In the genomic region with DNA sequence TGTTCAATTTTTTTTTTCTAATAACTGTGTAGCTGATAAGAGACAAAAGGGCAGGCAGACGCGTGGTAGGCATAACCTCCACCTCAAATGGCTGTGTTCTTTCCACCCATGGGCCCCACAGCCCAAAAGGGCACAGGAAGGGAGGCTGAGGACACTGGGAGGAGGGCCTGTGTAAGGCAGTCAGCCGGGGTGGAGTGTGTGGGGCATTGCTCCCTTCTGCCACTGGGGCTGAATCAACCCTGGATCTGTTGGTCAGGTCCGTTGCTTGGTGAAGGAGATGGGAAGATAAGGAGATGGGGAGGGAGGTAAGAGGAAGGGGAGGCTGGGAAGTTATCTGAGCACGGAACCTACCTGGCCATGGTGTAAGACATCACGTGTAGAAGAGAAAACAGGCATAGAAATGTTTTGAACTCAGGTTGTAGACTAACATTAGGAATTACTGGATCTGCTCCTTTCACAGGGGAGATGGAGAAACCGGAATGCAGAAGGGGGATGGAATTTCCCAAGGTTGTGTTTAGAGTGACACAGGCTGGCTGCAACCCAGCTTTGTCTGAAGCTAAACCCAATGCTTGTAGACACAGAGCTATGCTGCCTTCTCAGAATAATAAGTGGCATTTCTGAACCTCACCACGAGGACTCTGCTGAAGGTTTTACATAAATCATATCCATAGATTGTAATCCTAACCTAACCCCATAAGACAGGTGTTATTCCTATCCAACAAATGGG, we compare ENCODE assay signal across 2 cellular contexts.
TF ChIP-seq lines count a peak whose summit lies in the region.

No MANE protein-coding gene starts in this region.

TF ChIP-seq in HCT116, 20 proteins besides CTCF, POLR2A, EP300 and RAD21:
- TF ChIP-seq JUND (IDR thresholded peaks at IDR 0.05) (no peak), FOSL1 (IDR thresholded peaks at IDR 0.05; ENCODE audit: low read depth) (no peak), CEBPB (IDR thresholded peaks at IDR 0.05; ENCODE audit: low read depth) (no peak), ZNF274 (IDR thresholded peaks at IDR 0.05; ENCODE audit: low read depth, low read length) (no peak), SIN3A (IDR thresholded peaks at IDR 0.05; ENCODE audit: low read depth) (no peak), POLR2AphosphoS5 (IDR thresholded peaks at IDR 0.05; ENCODE audit: low read depth, low read length) (no peak), ZFX (IDR thresholded peaks at IDR 0.05) (no peak), EGR1 (IDR thresholded peaks at IDR 0.05; ENCODE audit: low read depth) (no peak), TCF7L2 (IDR thresholded peaks at IDR 0.05; ENCODE audit: borderline replicate concordance, extremely low read depth, insufficient read depth, insufficient read length) (no peak), SRF (IDR thresholded peaks at IDR 0.05; ENCODE audit: low read depth) (no peak)
- TF ChIP-seq, protein P1, sequence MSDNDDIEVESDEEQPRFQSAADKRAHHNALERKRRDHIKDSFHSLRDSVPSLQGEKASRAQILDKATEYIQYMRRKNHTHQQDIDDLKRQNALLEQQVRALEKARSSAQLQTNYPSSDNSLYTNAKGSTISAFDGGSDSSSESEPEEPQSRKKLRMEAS (IDR thresholded peaks at IDR 0.05): no peak
- TF ChIP-seq, protein P2, sequence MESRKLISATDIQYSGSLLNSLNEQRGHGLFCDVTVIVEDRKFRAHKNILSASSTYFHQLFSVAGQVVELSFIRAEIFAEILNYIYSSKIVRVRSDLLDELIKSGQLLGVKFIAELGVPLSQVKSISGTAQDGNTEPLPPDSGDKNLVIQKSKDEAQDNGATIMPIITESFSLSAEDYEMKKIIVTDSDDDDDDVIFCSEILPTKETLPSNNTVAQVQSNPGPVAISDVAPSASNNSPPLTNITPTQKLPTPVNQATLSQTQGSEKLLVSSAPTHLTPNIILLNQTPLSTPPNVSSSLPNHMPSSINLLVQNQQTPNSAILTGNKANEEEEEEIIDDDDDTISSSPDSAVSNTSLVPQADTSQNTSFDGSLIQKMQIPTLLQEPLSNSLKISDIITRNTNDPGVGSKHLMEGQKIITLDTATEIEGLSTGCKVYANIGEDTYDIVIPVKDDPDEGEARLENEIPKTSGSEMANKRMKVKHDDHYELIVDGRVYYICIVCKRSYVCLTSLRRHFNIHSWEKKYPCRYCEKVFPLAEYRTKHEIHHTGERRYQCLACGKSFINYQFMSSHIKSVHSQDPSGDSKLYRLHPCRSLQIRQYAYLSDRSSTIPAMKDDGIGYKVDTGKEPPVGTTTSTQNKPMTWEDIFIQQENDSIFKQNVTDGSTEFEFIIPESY (IDR thresholded peaks at IDR 0.05; ENCODE audit: extremely low read depth, insufficient replicate concordance, low read length): no peak
- TF ChIP-seq, protein P3, sequence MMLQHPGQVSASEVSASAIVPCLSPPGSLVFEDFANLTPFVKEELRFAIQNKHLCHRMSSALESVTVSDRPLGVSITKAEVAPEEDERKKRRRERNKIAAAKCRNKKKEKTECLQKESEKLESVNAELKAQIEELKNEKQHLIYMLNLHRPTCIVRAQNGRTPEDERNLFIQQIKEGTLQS (IDR thresholded peaks at IDR 0.05): no peak
- TF ChIP-seq, protein P4, sequence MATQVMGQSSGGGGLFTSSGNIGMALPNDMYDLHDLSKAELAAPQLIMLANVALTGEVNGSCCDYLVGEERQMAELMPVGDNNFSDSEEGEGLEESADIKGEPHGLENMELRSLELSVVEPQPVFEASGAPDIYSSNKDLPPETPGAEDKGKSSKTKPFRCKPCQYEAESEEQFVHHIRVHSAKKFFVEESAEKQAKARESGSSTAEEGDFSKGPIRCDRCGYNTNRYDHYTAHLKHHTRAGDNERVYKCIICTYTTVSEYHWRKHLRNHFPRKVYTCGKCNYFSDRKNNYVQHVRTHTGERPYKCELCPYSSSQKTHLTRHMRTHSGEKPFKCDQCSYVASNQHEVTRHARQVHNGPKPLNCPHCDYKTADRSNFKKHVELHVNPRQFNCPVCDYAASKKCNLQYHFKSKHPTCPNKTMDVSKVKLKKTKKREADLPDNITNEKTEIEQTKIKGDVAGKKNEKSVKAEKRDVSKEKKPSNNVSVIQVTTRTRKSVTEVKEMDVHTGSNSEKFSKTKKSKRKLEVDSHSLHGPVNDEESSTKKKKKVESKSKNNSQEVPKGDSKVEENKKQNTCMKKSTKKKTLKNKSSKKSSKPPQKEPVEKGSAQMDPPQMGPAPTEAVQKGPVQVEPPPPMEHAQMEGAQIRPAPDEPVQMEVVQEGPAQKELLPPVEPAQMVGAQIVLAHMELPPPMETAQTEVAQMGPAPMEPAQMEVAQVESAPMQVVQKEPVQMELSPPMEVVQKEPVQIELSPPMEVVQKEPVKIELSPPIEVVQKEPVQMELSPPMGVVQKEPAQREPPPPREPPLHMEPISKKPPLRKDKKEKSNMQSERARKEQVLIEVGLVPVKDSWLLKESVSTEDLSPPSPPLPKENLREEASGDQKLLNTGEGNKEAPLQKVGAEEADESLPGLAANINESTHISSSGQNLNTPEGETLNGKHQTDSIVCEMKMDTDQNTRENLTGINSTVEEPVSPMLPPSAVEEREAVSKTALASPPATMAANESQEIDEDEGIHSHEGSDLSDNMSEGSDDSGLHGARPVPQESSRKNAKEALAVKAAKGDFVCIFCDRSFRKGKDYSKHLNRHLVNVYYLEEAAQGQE (IDR thresholded peaks at IDR 0.05; ENCODE audit: low read depth): no peak
TF ChIP-seq in HCT116: peak in this region for 0.

TF ChIP-seq in endothelial cell of umbilical vein, 7 proteins besides CTCF, POLR2A, EP300 and RAD21:
- TF ChIP-seq POLR2AphosphoS5 (IDR thresholded peaks at IDR 0.05; ENCODE audit: insufficient read depth, low read depth, low read length) (no peak), MYC (IDR thresholded peaks at IDR 0.05; ENCODE audit: low read depth, low read length) (no peak), GATA2 (IDR thresholded peaks at IDR 0.05; ENCODE audit: insufficient read depth, insufficient read length, low read depth, low read length) (peak; percentile 22)
